10 cellular contexts compared by ENCODE assay signal in the genomic region with DNA sequence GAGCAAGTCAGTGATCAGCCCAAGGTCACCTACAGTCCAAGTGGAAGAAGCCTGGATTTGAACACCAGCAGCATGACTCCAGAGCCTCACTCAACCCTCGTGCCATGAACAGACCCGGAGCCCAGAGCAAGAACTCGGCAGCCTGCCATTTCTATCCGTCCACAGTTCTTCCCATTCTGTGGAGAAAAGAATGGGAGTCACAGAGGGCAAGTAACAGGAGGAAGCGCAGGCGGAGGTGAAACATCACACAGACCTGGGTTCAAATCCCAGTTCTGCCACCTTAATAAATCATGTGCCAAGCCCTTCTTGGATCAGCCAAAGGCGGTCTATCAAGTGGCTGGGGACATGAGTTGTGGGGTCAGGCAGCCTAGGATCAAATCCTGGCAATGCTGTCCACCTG. TPM values are rescaled to one million over a fixed set of nuclear protein-coding genes. Genes with fewer than 3 reads are reported as not detected.
DNase-seq lines count a peak whose midpoint lies in the region; ATAC-seq and TF ChIP-seq lines count a peak whose summit lies in the region.
"Had no signal": no experiment of that assay in that cellular context is flagged by ENCODE, and none has a peak within 500 bp of the region (broad histone marks: within the 10 kb centered on the region; RNA-seq: fewer than 3 reads in every experiment).

No MANE protein-coding gene starts in this region.

- H3K36me3 ChIP-seq in breast epithelium = no peaks in the 10 kb centered on the region
- no peaks in the 10 kb centered on the region for H3K36me3 ChIP-seq in mammary epithelial cell (ENCODE audit: insufficient read depth, low read length)
- no peaks in the 10 kb centered on the region for H3K36me3 ChIP-seq in tibial nerve
- H3K36me3 ChIP-seq: ovary had no signal

- peak overlapping the region in 1 of 3 donors; percentile 0 for H3K4me3 ChIP-seq in breast epithelium
- no peak overlapping the region for H3K4me3 ChIP-seq in mammary epithelial cell (replicated peaks in 1 of 3; ENCODE audit: insufficient read depth in 1 of 3, low read depth in 2 of 3, low read length in 3 of 3)
- peak overlapping the region in 1 of 4 donors; percentile 23 for H3K4me3 ChIP-seq in tibial nerve
- H3K4me3 ChIP-seq: ovary had no signal

- TF ChIP-seq EP300 in tibial nerve (IDR thresholded peaks at IDR 0.05) = no peak

- in situ Hi-C loops in mammary epithelial cell (cut with MboI; ENCODE audit: low sequenced_read_pairs in 2 of 2) = no loop called here

- no peaks in the 10 kb centered on the region for H3K27me3 ChIP-seq in breast epithelium
- peaks cover 11% of the 10 kb centered on the region for H3K27me3 ChIP-seq in mammary epithelial cell (ENCODE audit: insufficient read depth, low read length)
- H3K27me3 ChIP-seq in tibial nerve = no peaks in the 10 kb centered on the region
- H3K27me3 ChIP-seq: ovary had no signal

- no peaks in the 10 kb centered on the region for H3K9me3 Mint-ChIP-seq in activated naive CD8-positive, alpha-beta T cell treated with anti-CD3 and anti-CD28 coated beads, Interleukin-2, amount 10 ng/mL, durations not matched to agents 7 days and 5 days
- H3K9me3 Mint-ChIP-seq in memory B cell (no peaks in the 10 kb centered on the region), type B pancreatic cell (no peaks in the 10 kb centered on the region)

- dilution Hi-C loops in mammary epithelial cell (cut with HindIII; ENCODE audit: low sequenced_read_pairs) = no loop called here

- no TSS peak for BruUV-seq in mammary epithelial cell (replicated peaks; lab: Mats Ljungman, UMichigan)

- TF ChIP-seq POLR2A in breast epithelium (IDR thresholded peaks at IDR 0.05) = no peak
- no peak for TF ChIP-seq POLR2A in tibial nerve (IDR thresholded peaks at IDR 0.05)

- H3K79me2 ChIP-seq in mammary epithelial cell (ENCODE audit: insufficient read depth, low read length) = no peaks in the 10 kb centered on the region

- WGBS in mammary epithelial cell (ENCODE audit: low coverage, missing lambda C conversion rate) = 70% methylated on average over 2 of the region's 7 CpGs
- WGBS in tibial nerve, 2 donors = 50 to 51% methylated on average over 7 of the region's 7 CpGs

- H3K4me1 ChIP-seq in breast epithelium (no peaks in the 10 kb centered on the region), mammary epithelial cell (ENCODE audit: insufficient read depth, low read length) (peaks cover 10% of the 10 kb centered on the region), tibial nerve (peaks cover 0 to 79% (median 49%) of the 10 kb centered on the region in 4 donors)

- H3K4me3 Mint-ChIP-seq in activated naive CD8-positive, alpha-beta T cell treated with anti-CD3 and anti-CD28 coated beads, Interleukin-2, amount 10 ng/mL, durations not matched to agents 7 days and 5 days = peak overlapping the region; percentile 96
- peak overlapping the region; percentile 95 for H3K4me3 Mint-ChIP-seq in memory B cell
- no peak overlapping the region for H3K4me3 Mint-ChIP-seq in type B pancreatic cell

- no peaks in the 10 kb centered on the region for H4K20me1 ChIP-seq in mammary epithelial cell (ENCODE audit: insufficient read depth, low read length)

- H3K9me3 ChIP-seq in breast epithelium = no peaks in the 10 kb centered on the region
- no peaks in the 10 kb centered on the region for H3K9me3 ChIP-seq in mammary epithelial cell (replicated peaks; ENCODE audit: insufficient read depth, low read length)
- H3K9me3 ChIP-seq in tibial nerve = no peaks in the 10 kb centered on the region
- H3K9me3 ChIP-seq: ovary had no signal

- H3K27ac ChIP-seq in breast epithelium = peak overlapping the region; percentile 42 to 67
- H3K27ac ChIP-seq in mammary epithelial cell (ENCODE audit: insufficient read depth, low read depth, low read length) = no peak overlapping the region
- peak overlapping the region; percentile 32 to 86 (median 81) for H3K27ac ChIP-seq in tibial nerve
- H3K27ac ChIP-seq: ovary had no signal

- POLR2A ChIA-PET in activated naive CD8-positive, alpha-beta T cell treated with anti-CD3 and anti-CD28 coated beads, Interleukin-2, amount 10 ng/mL, durations not matched to agents 7 days and 5 days (lab: Charles Lee) = interaction anchor here (0.9 to 1.6 kb wide), 5 partner anchors 64 to 166 kb away, joined by 3 to 8 read pairs (median 3); no protein-coding TSS in a partner anchor

- CTCF ChIA-PET in mammary epithelial cell (lab: Charles Lee; ENCODE audit: low non-redundant PET) = no interaction called here

- intact Hi-C loops in breast epithelium (cut with DNase I; ENCODE audit: low total_unique reads) = loop anchor here (5.0 kb wide), 1 partner anchor 1141 kb away; no protein-coding TSS in a partner anchor
- intact Hi-C loops in mammary epithelial cell (cut with micrococcal nuclease) = no loop called here

- no peak overlapping the region for H3K4me2 ChIP-seq in mammary epithelial cell (ENCODE audit: insufficient read depth, low read depth, low read length)

- peaks cover 63% of the 10 kb centered on the region for H3K4me1 Mint-ChIP-seq in activated naive CD8-positive, alpha-beta T cell treated with anti-CD3 and anti-CD28 coated beads, Interleukin-2, amount 10 ng/mL, durations not matched to agents 7 days and 5 days
- H3K4me1 Mint-ChIP-seq in memory B cell (peaks cover 58% of the 10 kb centered on the region), type B pancreatic cell (ENCODE audit: unreplicated experiment) (peaks cover 31% of the 10 kb centered on the region)

- no peak for ATAC-seq in activated naive CD8-positive, alpha-beta T cell treated with anti-CD3 and anti-CD28 coated beads, Interleukin-2, amount 10 ng/mL, durations not matched to agents 7 days and 5 days (ENCODE audit: low read depth)
- ATAC-seq in memory B cell (ENCODE audit: low read depth) (no peak), GM18861 (IDR thresholded peaks at IDR 0.05; ENCODE audit: unreplicated experiment) (no peak)

- no peaks in the 10 kb centered on the region for H3K27me3 Mint-ChIP-seq in activated naive CD8-positive, alpha-beta T cell treated with anti-CD3 and anti-CD28 coated beads, Interleukin-2, amount 10 ng/mL, durations not matched to agents 7 days and 5 days
- no peaks in the 10 kb centered on the region for H3K27me3 Mint-ChIP-seq in memory B cell
- peaks cover 67% of the 10 kb centered on the region for H3K27me3 Mint-ChIP-seq in type B pancreatic cell

- no peak for TF ChIP-seq CTCF in breast epithelium (IDR thresholded peaks at IDR 0.05)
- TF ChIP-seq CTCF in mammary epithelial cell (conservative IDR thresholded peaks at IDR 0.05 in 1 of 2, IDR thresholded peaks at IDR 0.05 in 1 of 2; ENCODE audit: extremely low read depth in 1 of 2, insufficient read depth in 1 of 2, low read depth in 1 of 2, low read length in 2 of 2) = no peak
- no peak for TF ChIP-seq CTCF in tibial nerve (IDR thresholded peaks at IDR 0.05)
- TF ChIP-seq CTCF in type B pancreatic cell (conservative IDR thresholded peaks at IDR 0.05) = no peak

- H2AFZ ChIP-seq in mammary epithelial cell (ENCODE audit: low read depth, low read length) = no peak overlapping the region

- no peak for DNase-seq in breast epithelium (ENCODE audit: low spot score in 2 of 2)
- no peak for DNase-seq in mammary epithelial cell
- no peak for DNase-seq in activated naive CD8-positive, alpha-beta T cell treated with anti-CD3 and anti-CD28 coated beads, Interleukin-2, amount 10 ng/mL, durations not matched to agents 7 days and 5 days
- DNase-seq in memory B cell (ENCODE audit: low spot score in 2 of 2) = no peak
- DNase-seq in tibial nerve (ENCODE audit: low spot score in 2 of 2) = no peak
- DNase-seq in type B pancreatic cell (ENCODE audit: extremely low spot score, unreplicated experiment) = no peak
- no peak for DNase-seq in DMS53 (lab: John Stamatoyannopoulos, UW)
- DNase-seq: ovary, SW 1271 had no signal

- H3K36me3 Mint-ChIP-seq in activated naive CD8-positive, alpha-beta T cell treated with anti-CD3 and anti-CD28 coated beads, Interleukin-2, amount 10 ng/mL, durations not matched to agents 7 days and 5 days = peaks cover 32% of the 10 kb centered on the region
- H3K36me3 Mint-ChIP-seq in memory B cell (peaks cover 10% of the 10 kb centered on the region), type B pancreatic cell (no peaks in the 10 kb centered on the region)

- no peak overlapping the region for H3K9ac ChIP-seq in mammary epithelial cell (ENCODE audit: insufficient read depth, low read length)

- H3K27ac Mint-ChIP-seq in activated naive CD8-positive, alpha-beta T cell treated with anti-CD3 and anti-CD28 coated beads, Interleukin-2, amount 10 ng/mL, durations not matched to agents 7 days and 5 days = peak overlapping the region; percentile 92
- H3K27ac Mint-ChIP-seq in memory B cell (peak overlapping the region; percentile 93), type B pancreatic cell (no peak overlapping the region)

RNA-seq across cellular contexts. Expression of gene PREX1, which starts 4.3 kb away (rescaled TPM):
- total RNA-seq in breast epithelium (10 to 100 TPM; 53.1 to 84.2 (median 65.1) TPM), mammary epithelial cell (under 1 TPM in 1 of 2 donors, not detected in 1; 0.17 TPM), tibial nerve (10 to 100 TPM; 30.1 to 50.7 (median 32.5) TPM), type B pancreatic cell (ENCODE audit: low replicate concordance) (0.71 and 20.8 TPM in 2 replicates)
- 0.06 TPM for polyA plus RNA-seq in mammary epithelial cell
- polyA minus RNA-seq in mammary epithelial cell = not detected
- 100 to 1,000 TPM; 142 to 147 TPM for total RNA-seq in activated naive CD8-positive, alpha-beta T cell treated with anti-CD3 and anti-CD28 coated beads, Interleukin-2, amount 10 ng/mL, durations not matched to agents 7 days and 5 days
